18 cellular contexts compared by ENCODE assay signal in the genomic region with DNA sequence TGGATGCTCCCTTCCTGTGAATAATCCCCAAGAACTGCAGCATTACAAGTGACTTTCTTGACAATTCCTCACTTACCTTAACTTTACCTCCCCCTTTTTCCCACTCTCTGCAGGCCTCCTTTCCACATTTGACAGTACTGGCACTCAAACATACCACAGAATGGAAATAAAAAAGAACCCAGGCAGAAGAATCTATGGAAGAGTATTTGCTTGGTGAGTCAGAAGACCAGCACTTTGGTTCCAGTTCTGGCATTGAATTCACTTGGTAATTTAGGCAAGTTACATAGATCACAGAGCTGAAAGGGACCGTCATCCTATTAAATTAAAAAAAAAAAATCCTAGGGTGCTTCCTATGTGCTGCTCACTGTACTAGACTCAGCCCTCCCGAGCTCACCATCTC. TPM values are rescaled to one million over a fixed set of nuclear protein-coding genes. Genes with fewer than 3 reads are reported as not detected.
A peak's percentile ranks its signal among the peaks of the same experiment; 100 is the strongest.
DNase-seq lines count a peak whose midpoint lies in the region; TF ChIP-seq lines count a peak whose summit lies in the region.
"Had no signal": no experiment of that assay in that cellular context is flagged by ENCODE, and none has a peak within 500 bp of the region (broad histone marks: within the 10 kb centered on the region; RNA-seq: fewer than 3 reads in every experiment).

No MANE protein-coding gene starts in this region.

- intact Hi-C loops in CD4-positive, alpha-beta memory T cell (cut with micrococcal nuclease), result no loop called here
- intact Hi-C loops in PC-9 (cut with micrococcal nuclease; ENCODE audit: unreplicated experiment), result no loop called here

- peaks cover 0 to 2% (median 0%) of the 10 kb centered on the region in 4 donors for H3K4me1 Mint-ChIP-seq in CD4-positive, alpha-beta memory T cell
- H3K4me1 Mint-ChIP-seq: B cell, GM23338, H9 had no signal

- DNase-seq in DMS53 (lab: John Stamatoyannopoulos, UW) (peak; percentile 24), DMS53 treated with DMSO at 0.1 percent for 48 hours (lab: John Stamatoyannopoulos, UW; ENCODE audit: unreplicated experiment) (no peak), GM23248 (peak; percentile 3), astrocyte of the hippocampus (ENCODE audit: low read depth, low spot score) (peak; percentile 67), RKO (ENCODE audit: low spot score) (no peak), DMS 273 (lab: John Stamatoyannopoulos, UW; ENCODE audit: unreplicated experiment) (no peak), PC-9 (no peak)
- DNase-seq in CD4-positive, alpha-beta memory T cell, result no peak
- DNase-seq: CD4-positive, CD25-positive, alpha-beta regulatory T cell; CD8-positive, alpha-beta memory T cell; DMS153; DMS79 treated with DMSO at 0.1 percent for 48 hours; H9 had no signal

- H3K36me3 Mint-ChIP-seq in CD4-positive, alpha-beta memory T cell, result peaks cover 31 to 45% of the 10 kb centered on the region in 2 donors

- BruUV-seq in PC-9 (replicated peaks; lab: Mats Ljungman, UMichigan), result no TSS peak

- H3K27me3 Mint-ChIP-seq in CD4-positive, alpha-beta memory T cell, result no peaks in the 10 kb centered on the region
- H3K27me3 Mint-ChIP-seq: B cell; CD4-positive, CD25-positive, alpha-beta regulatory T cell; CD8-positive, alpha-beta memory T cell had no signal

- no peaks in the 10 kb centered on the region for H3K27me3 ChIP-seq in GM23248 (replicated peaks; ENCODE audit: insufficient read depth)
- H3K27me3 ChIP-seq in CD4-positive, alpha-beta memory T cell (ENCODE audit: insufficient read depth, low read length), result no peaks in the 10 kb centered on the region
- H3K27me3 ChIP-seq in PC-9 (ENCODE audit: insufficient read depth, low read depth), result no peaks in the 10 kb centered on the region
- H3K27me3 ChIP-seq: BLaER1 had no signal

- no peak for TF ChIP-seq CTCF in PC-9 (conservative IDR thresholded peaks at IDR 0.05)

- no peak overlapping the region for H2AFZ ChIP-seq in GM23248
- H2AFZ ChIP-seq in PC-9, result no peak overlapping the region
- H2AFZ ChIP-seq: GM23338 had no signal

- H3K27ac ChIP-seq in GM23248 (no peak overlapping the region), PC-9 (no peak overlapping the region)
- no peak overlapping the region for H3K27ac ChIP-seq in CD4-positive, alpha-beta memory T cell (ENCODE audit: low read depth, low read length)
- H3K27ac ChIP-seq: 22Rv1, BLaER1, C4-2B had no signal

- H3K79me2 ChIP-seq in GM23248 (ENCODE audit: insufficient read depth) (no peaks in the 10 kb centered on the region), PC-9 (ENCODE audit: low read depth) (no peaks in the 10 kb centered on the region)

- H3F3A ChIP-seq in GM23248 (ENCODE audit: insufficient read depth) (peaks cover 20% of the 10 kb centered on the region), PC-9 (ENCODE audit: insufficient read depth, low read depth) (peaks cover 6% of the 10 kb centered on the region; the same call in 1 of the 2 replicates)

- no peak overlapping the region for H3K9ac ChIP-seq in GM23248
- H3K9ac ChIP-seq: BLaER1 had no signal

- no peaks in the 10 kb centered on the region for H3K36me3 ChIP-seq in GM23248 (ENCODE audit: low read depth)
- H3K36me3 ChIP-seq in CD4-positive, alpha-beta memory T cell (ENCODE audit: insufficient read depth, low read length), result no peaks in the 10 kb centered on the region
- no peaks in the 10 kb centered on the region for H3K36me3 ChIP-seq in PC-9 (ENCODE audit: low read depth)
- H3K36me3 ChIP-seq: BLaER1 had no signal

- no peaks in the 10 kb centered on the region for H3K9me3 Mint-ChIP-seq in CD4-positive, alpha-beta memory T cell
- H3K9me3 Mint-ChIP-seq: CD4-positive, CD25-positive, alpha-beta regulatory T cell; CD8-positive, alpha-beta memory T cell; GM23338; H9 had no signal

- CTCF ChIA-PET in CD4-positive, alpha-beta memory T cell (lab: Charles Lee; ENCODE audit: partially characterized antibody), result no interaction called here
- CTCF ChIA-PET in PC-9 (lab: Charles Lee), result no interaction called here

- H3K4me2 ChIP-seq in GM23248 (ENCODE audit: unreplicated experiment) (no peak overlapping the region), PC-9 (no peak overlapping the region)
- H3K4me2 ChIP-seq: BLaER1, GM23338 had no signal

- peak overlapping the region in 2 of 7 donors; percentile 7 to 24 for H3K27ac Mint-ChIP-seq in CD4-positive, alpha-beta memory T cell
- H3K27ac Mint-ChIP-seq: B cell, GM23338, H9 had no signal

- 56 to 64% methylated on average over 2 of the region's 2 CpGs for WGBS in GM23248 (ENCODE audit: low coverage in 1 of 2, low lambda C conversion rate in 2 of 2, missing lambda C conversion rate in 2 of 2), 2 experiments

- H3K4me3 Mint-ChIP-seq in CD4-positive, alpha-beta memory T cell, result no peak overlapping the region
- H3K4me3 Mint-ChIP-seq: B cell; CD4-positive, CD25-positive, alpha-beta regulatory T cell; CD8-positive, alpha-beta memory T cell; GM23338; H9 had no signal

- no peaks in the 10 kb centered on the region for H4K20me1 ChIP-seq in GM23248 (ENCODE audit: insufficient read depth)
- no peaks in the 10 kb centered on the region for H4K20me1 ChIP-seq in PC-9 (ENCODE audit: insufficient read depth)
- H4K20me1 ChIP-seq: BLaER1 had no signal

- H3K4me3 ChIP-seq in GM23248, result no peak overlapping the region
- H3K4me3 ChIP-seq in CD4-positive, alpha-beta memory T cell (ENCODE audit: low read length in 2 of 2), result no peak overlapping the region
- no peak overlapping the region for H3K4me3 ChIP-seq in PC-9
- H3K4me3 ChIP-seq: BLaER1, GM23338 had no signal

- H3K4me1 ChIP-seq in GM23248 (ENCODE audit: insufficient read depth), result peaks cover 16% of the 10 kb centered on the region
- H3K4me1 ChIP-seq in CD4-positive, alpha-beta memory T cell (ENCODE audit: insufficient read depth, low read length), result no peaks in the 10 kb centered on the region
- H3K4me1 ChIP-seq in PC-9 (replicated peaks; ENCODE audit: insufficient read depth), result peaks cover 8% of the 10 kb centered on the region; the same call in 1 of the 2 replicates
- H3K4me1 ChIP-seq: BLaER1 had no signal

- H3K9me3 ChIP-seq in GM23248 (ENCODE audit: low read depth) (no peaks in the 10 kb centered on the region), PC-9 (ENCODE audit: insufficient read depth, low read depth) (no peaks in the 10 kb centered on the region)
- H3K9me3 ChIP-seq in CD4-positive, alpha-beta memory T cell (ENCODE audit: control insufficient read depth in 1 of 2, low read length in 2 of 2), result no peaks in the 10 kb centered on the region
- H3K9me3 ChIP-seq: BLaER1 had no signal

- H3K9me2 ChIP-seq in GM23248 (ENCODE audit: insufficient read depth), result no peaks in the 10 kb centered on the region
- no peaks in the 10 kb centered on the region for H3K9me2 ChIP-seq in PC-9 (ENCODE audit: insufficient read depth)

- POLR2A ChIA-PET in CD4-positive, alpha-beta memory T cell (lab: Charles Lee; ENCODE audit: partially characterized antibody), result no interaction called here
- POLR2A ChIA-PET in PC-9 (lab: Charles Lee; ENCODE audit: unreplicated experiment), result no interaction called here

- in situ Hi-C loops in GM23248 (cut with MboI), result no loop called here

RNA-seq across cellular contexts. Expression of a gene that starts 55.0 kb away (rescaled TPM):
- 11.9 and 13.7 TPM in 2 replicates for total RNA-seq in GM23248 (2014; rRNA removed; shearing (Covaris generic))
- 6.6 and 10.0 TPM in 2 replicates for polyA plus RNA-seq in GM23248 (2016; fragmentation: Nextera tagmentation; extraction: Ambion mirVana)
- 10 to 100 TPM; 39.7 to 40.4 TPM for total RNA-seq in CD4-positive, alpha-beta memory T cell
- 10 to 100 TPM in 1 of 2 donors, 1 to 10 TPM in 1; 5.2 to 24.9 TPM for polyA plus RNA-seq in CD4-positive, alpha-beta memory T cell
- total RNA-seq in PC-9 (2021), result 9.0 and 10.8 TPM in 2 replicates

Comparison
In these comparisons a context has a peak if more than half of its experiments do, and no peak if none do; other contexts are left out.
1. DNase-seq: peak in DMS53 (single experiment), GM23248 (single experiment) and astrocyte of the hippocampus (single experiment); none in DMS53 treated with DMSO at 0.1 percent for 48 hours (single experiment), RKO (single experiment), CD4-positive, alpha-beta memory T cell (0 of 5), DMS 273 (single experiment) and PC-9 (0 of 2).